In the genomic region with DNA sequence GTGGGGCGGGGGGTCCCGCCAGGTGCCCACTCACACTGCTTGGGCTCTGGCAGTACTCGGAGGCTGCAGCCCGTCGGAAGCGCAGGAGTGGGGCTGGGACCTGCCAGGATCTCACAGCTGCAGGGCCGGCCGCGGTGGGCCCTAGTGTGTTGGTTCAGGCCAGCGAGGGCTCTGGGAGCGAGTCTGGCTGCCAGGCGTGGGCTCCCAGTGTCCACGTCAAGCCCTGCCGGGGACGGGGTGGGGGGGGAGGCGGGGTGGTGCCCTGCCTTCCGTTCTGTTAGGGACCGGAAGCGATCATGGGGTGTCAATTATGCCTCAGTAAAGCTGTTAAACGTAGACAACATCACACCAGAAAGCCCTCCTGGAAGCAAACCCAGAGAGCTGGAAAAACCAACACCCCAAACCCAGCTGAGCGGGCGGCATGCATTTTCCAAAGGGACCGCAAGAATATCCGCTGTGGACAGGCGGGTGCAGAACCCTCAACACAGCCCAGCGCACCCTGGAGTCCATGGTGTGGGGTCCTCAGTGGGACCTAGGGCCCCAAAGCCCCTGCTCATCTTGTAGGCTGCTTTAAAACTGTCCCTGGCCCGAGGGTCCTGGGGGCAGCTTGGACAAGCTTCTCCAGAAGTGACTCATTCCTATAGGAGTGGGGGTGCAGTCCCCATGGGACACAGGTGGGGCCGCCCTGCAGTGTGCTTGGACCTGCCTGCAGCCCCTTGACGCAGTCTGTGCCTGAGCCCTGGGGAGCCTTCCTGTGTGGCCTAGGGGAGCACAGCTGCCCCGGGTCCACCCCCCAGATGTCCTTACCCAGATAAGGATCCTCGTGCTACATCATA, we compare ENCODE assay signal across 11 cellular contexts. TPM values are rescaled to one million over a fixed set of nuclear protein-coding genes. Genes with fewer than 3 reads are reported as not detected.
DNase-seq lines count a peak whose midpoint lies in the region; ATAC-seq and TF ChIP-seq lines count a peak whose summit lies in the region.
"Had no signal": no experiment of that assay in that cellular context is flagged by ENCODE, and none has a peak within 500 bp of the region (broad histone marks: within the 10 kb centered on the region; RNA-seq: fewer than 3 reads in every experiment).

No MANE protein-coding gene starts in this region.

- peak overlapping the region; percentile 36 to 77 (median 66) for H3K4me3 Mint-ChIP-seq in immature natural killer cell
- H3K4me3 Mint-ChIP-seq in stimulated activated naive B cell treated with anti-CD40 and anti-IgM and Interleukin-4, amounts not matched to agents 10 μg/mL and 1 μg/mL and 100 μg/mL, for 72 hours, result peak overlapping the region; percentile 3 to 8

- ATAC-seq in stimulated activated naive B cell treated with anti-CD40 and anti-IgM and Interleukin-4, amounts not matched to agents 10 μg/mL and 1 μg/mL and 100 μg/mL, for 72 hours (replicated peaks), result no peak
- ATAC-seq in omental fat pad (ENCODE audit: low FRiP score), result no peak

- no peaks in the 10 kb centered on the region for H3K36me3 Mint-ChIP-seq in immature natural killer cell
- peaks cover 7 to 10% of the 10 kb centered on the region in 2 donors for H3K36me3 Mint-ChIP-seq in stimulated activated naive B cell treated with anti-CD40 and anti-IgM and Interleukin-4, amounts not matched to agents 10 μg/mL and 1 μg/mL and 100 μg/mL, for 72 hours
- H3K36me3 Mint-ChIP-seq: activated naive CD4-positive, alpha-beta T cell treated with anti-CD3 and anti-CD28 coated beads, Interleukin-2, amount 50 U/mL, for 72 hours had no signal

- peaks cover 27 to 40% of the 10 kb centered on the region in 2 donors for H3K4me1 Mint-ChIP-seq in immature natural killer cell
- peaks cover 29 to 40% of the 10 kb centered on the region in 2 donors for H3K4me1 Mint-ChIP-seq in stimulated activated naive B cell treated with anti-CD40 and anti-IgM and Interleukin-4, amounts not matched to agents 10 μg/mL and 1 μg/mL and 100 μg/mL, for 72 hours

- H3K27me3 Mint-ChIP-seq in immature natural killer cell (ENCODE audit: low read depth in 3 of 3), result peaks cover 6 to 12% (median 9%) of the 10 kb centered on the region in 3 donors
- peaks cover 0 to 6% of the 10 kb centered on the region in 2 donors for H3K27me3 Mint-ChIP-seq in stimulated activated naive B cell treated with anti-CD40 and anti-IgM and Interleukin-4, amounts not matched to agents 10 μg/mL and 1 μg/mL and 100 μg/mL, for 72 hours

- TF ChIP-seq CTCF in omental fat pad (IDR thresholded peaks at IDR 0.05), result no peak

- no peaks in the 10 kb centered on the region for H3K9me3 Mint-ChIP-seq in immature natural killer cell
- no peaks in the 10 kb centered on the region for H3K9me3 Mint-ChIP-seq in stimulated activated naive B cell treated with anti-CD40 and anti-IgM and Interleukin-4, amounts not matched to agents 10 μg/mL and 1 μg/mL and 100 μg/mL, for 72 hours
- H3K9me3 Mint-ChIP-seq: activated naive CD4-positive, alpha-beta T cell treated with anti-CD3 and anti-CD28 coated beads, Interleukin-2, amount 50 U/mL, for 72 hours had no signal

- DNase-seq in activated effector memory CD4-positive, alpha-beta T cell treated with anti-CD3 and anti-CD28 coated beads, Interleukin-2, amount 50 U/mL, for 16 hours, result peak; percentile 63
- DNase-seq in activated effector memory CD4-positive, alpha-beta T cell treated with Interleukin-2 at 50 U/mL for 16 hours, result no peak
- DNase-seq in SK-N-DZ (ENCODE audit: low spot score), result peak; percentile 9
- no peak for DNase-seq in immature natural killer cell
- DNase-seq in stimulated activated naive B cell treated with anti-CD40 and anti-IgM and Interleukin-4, amounts not matched to agents 10 μg/mL and 1 μg/mL and 100 μg/mL, for 72 hours, result no peak
- no peak for DNase-seq in omental fat pad (ENCODE audit: low spot score)
- DNase-seq in NCI-H2081 (lab: John Stamatoyannopoulos, UW), result no peak
- DNase-seq in NCI-H1048 (lab: John Stamatoyannopoulos, UW), result no peak
- DNase-seq: BE2C, NCI-H526 treated with DMSO at 0.1 percent for 48 hours had no signal

- H3K27ac Mint-ChIP-seq in immature natural killer cell, result peak overlapping the region in 2 of 6 donors; percentile 15 to 57
- no peak overlapping the region for H3K27ac Mint-ChIP-seq in stimulated activated naive B cell treated with anti-CD40 and anti-IgM and Interleukin-4, amounts not matched to agents 10 μg/mL and 1 μg/mL and 100 μg/mL, for 72 hours

RNA-seq across cellular contexts. Expression of gene HS6ST1, which starts 1.3 kb away (rescaled TPM):
- polyA plus RNA-seq in SK-N-DZ (2014; cell fraction: cytosol; rRNA removed), result 19.7 and 20.5 TPM in 2 replicates
- 10.5 and 11.1 TPM in 2 replicates for polyA plus RNA-seq in SK-N-DZ (2014; cell fraction: nucleus; rRNA removed)
- polyA plus RNA-seq in immature natural killer cell, result 1 to 10 TPM; 5.1 to 6.6 (median 6.0) TPM
- 10 to 100 TPM; 17.8 to 28.9 (median 24.3) TPM for total RNA-seq in omental fat pad

Comparison
In these comparisons a context has a peak if more than half of its experiments do, and no peak if none do; other contexts are left out.
1. DNase-seq: peak in activated effector memory CD4-positive, alpha-beta T cell treated with anti-CD3 and anti-CD28 coated beads, Interleukin-2, amount 50 U/mL, for 16 hours (single experiment) and SK-N-DZ (single experiment); none in activated effector memory CD4-positive, alpha-beta T cell treated with Interleukin-2 at 50 U/mL for 16 hours (single experiment), immature natural killer cell (0 of 3), stimulated activated naive B cell treated with anti-CD40 and anti-IgM and Interleukin-4, amounts not matched to agents 10 μg/mL and 1 μg/mL and 100 μg/mL, for 72 hours (single experiment), omental fat pad (single experiment), NCI-H2081 (0 of 2) and NCI-H1048 (single experiment).